In the genomic region with DNA sequence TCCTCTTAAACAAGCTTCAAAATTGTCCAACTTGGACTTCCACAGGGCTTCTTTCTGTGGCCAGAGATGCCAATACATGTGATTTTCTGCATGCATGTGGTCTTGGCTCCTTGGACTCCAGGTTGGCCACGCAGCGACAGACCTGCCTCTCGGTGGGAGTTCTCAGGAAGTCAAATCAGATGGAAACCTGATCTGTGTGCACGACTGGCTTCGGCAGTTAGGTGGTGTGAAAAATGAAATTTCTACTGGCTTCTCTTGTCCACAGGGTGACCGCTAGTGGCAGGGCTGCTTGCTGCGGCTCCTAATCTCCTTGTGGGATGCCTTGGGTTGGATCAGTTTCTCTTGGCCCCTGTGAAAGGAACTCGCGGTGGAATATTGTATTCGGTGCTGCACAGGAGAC, we compare ENCODE assay signal across 19 cellular contexts. TPM values are rescaled to one million over a fixed set of nuclear protein-coding genes. Genes with fewer than 3 reads are reported as not detected.
"Had no signal": no experiment of that assay in that cellular context is flagged by ENCODE, and none has a peak within 500 bp of the region (broad histone marks: within the 10 kb centered on the region; RNA-seq: fewer than 3 reads in every experiment).

No MANE protein-coding gene starts in this region.

- ATAC-seq: activated T-cell treated with anti-CD3 and anti-CD28 coated beads, Interleukin-2, amount 50 U/mL, for 4 hours; heart right ventricle; left lobe of liver; lower lobe of right lung; sciatic nerve; SK-N-SH treated with all-trans-retinoic acid at 6 μM for 48 hours; stimulated activated naive B cell treated with anti-CD40 and anti-IgM and Interleukin-4, amounts not matched to agents 10 μg/mL and 1 μg/mL and 100 μg/mL, for 72 hours had no signal

- H3K36me3 ChIP-seq: heart right ventricle, lower lobe of right lung, thoracic aorta had no signal

- H3K4me1 ChIP-seq: lower lobe of right lung had no signal

- DNase-seq: activated CD4-positive, alpha-beta T cell treated with anti-CD3 and anti-CD28 coated beads for 1 hour; activated CD8-positive, alpha-beta memory T cell treated with anti-CD3 and anti-CD28 coated beads, Interleukin-2, amount 50 U/mL, for 48 hours; activated naive CD4-positive, alpha-beta T cell treated with Interleukin-2 at 50 U/mL for 16 hours; activated naive CD8-positive, alpha-beta T cell treated with anti-CD3 and anti-CD28 coated beads for 36 hours; activated T-cell treated with anti-CD3 and anti-CD28 coated beads, Interleukin-2, amount 50 U/mL, for 4 hours; dermis blood vessel endothelial cell; heart right ventricle; lower lobe of right lung; naive B cell; occipital lobe; stimulated activated CD4-positive, alpha-beta T cell treated with anti-CD3 and anti-CD28 coated beads, Interleukin-15, amount 100 ng/mL, for 24 hours; stimulated activated naive B cell treated with anti-CD40 and anti-IgM and Interleukin-4, amounts not matched to agents 10 μg/mL and 1 μg/mL and 100 μg/mL, for 72 hours had no signal

- H3K27ac ChIP-seq: heart right ventricle, lower lobe of right lung, thoracic aorta had no signal

- H3K4me3 ChIP-seq: heart right ventricle, lower lobe of right lung, smooth muscle cell, thoracic aorta had no signal

RNA-seq across cellular contexts. Expression of gene PHACTR3, which starts 57.3 kb away (rescaled TPM):
- total RNA-seq: activated naive CD8-positive, alpha-beta T cell treated with anti-CD3 and anti-CD28 coated beads for 36 hours; activated T-helper 2 cell treated with anti-CD3 and anti-CD28 coated beads, Interferon-gamma antibody, Interleukin-2, Interleukin-4, amounts not matched to agents 10 μg/mL and 5 μg/mL and 100 μg/mL, durations not matched to agents 14 hours and 24 hours and 36 hours; sciatic nerve; T-helper 2 cell treated with Interferon-gamma antibody and Interleukin-4, amounts not matched to agents 100 ng/mL and 5 ng/mL, for 36 hours; thoracic aorta had no signal
